Comparison of ENCODE assay signal across 22 cellular contexts in the genomic region with DNA sequence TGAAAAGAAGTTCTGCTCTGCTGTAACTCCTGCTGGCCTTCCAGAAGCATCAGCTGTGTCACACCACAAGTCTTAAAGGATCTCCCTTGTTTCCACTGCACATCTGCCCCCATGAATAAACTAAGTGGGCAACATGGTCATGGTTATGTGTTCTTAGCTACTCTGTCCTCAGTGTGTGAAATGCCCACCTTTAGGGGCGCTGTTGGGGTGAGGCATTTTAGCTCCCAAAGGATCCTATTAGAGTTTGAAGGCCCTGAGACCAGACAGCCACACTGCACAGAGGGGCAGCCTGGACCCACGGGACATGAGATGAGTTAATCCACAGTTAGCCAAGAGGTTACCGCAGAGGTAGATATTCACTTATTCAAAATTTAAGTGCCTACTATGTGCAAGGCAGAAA.
DNase-seq lines count a peak whose midpoint lies in the region; ATAC-seq and TF ChIP-seq lines count a peak whose summit lies in the region.
"Had no signal": no experiment of that assay in that cellular context is flagged by ENCODE, and none has a peak within 500 bp of the region (broad histone marks: within the 10 kb centered on the region; RNA-seq: fewer than 3 reads in every experiment).

No MANE protein-coding gene starts in this region.

- H3K4me1 ChIP-seq in Panc1 (ENCODE audit: control insufficient read depth, insufficient read depth, low read length) (no peaks in the 10 kb centered on the region), neural progenitor cell (no peaks in the 10 kb centered on the region), upper lobe of left lung (no peaks in the 10 kb centered on the region)

- in situ Hi-C loops in Panc1 (cut with HindIII; ENCODE audit: low pct_unique_long_range_greater_than_20kb, low sequenced_read_pairs), result no loop called here

- no peak overlapping the region for H3K27ac Mint-ChIP-seq in neural progenitor cell
- no peak overlapping the region for H3K27ac Mint-ChIP-seq in activated naive CD4-positive, alpha-beta T cell treated with anti-CD3 and anti-CD28 coated beads, Interleukin-2, amount 10 ng/mL, durations not matched to agents 7 days and 5 days
- H3K27ac Mint-ChIP-seq: T-helper 17 cell had no signal

- no peaks in the 10 kb centered on the region for H3K9me3 ChIP-seq in Panc1 (ENCODE audit: control insufficient read depth, insufficient read depth, low read depth, low read length)
- H3K9me3 ChIP-seq in neural progenitor cell (ENCODE audit: low read depth), result no peaks in the 10 kb centered on the region
- H3K9me3 ChIP-seq in upper lobe of left lung, result no peaks in the 10 kb centered on the region

- no peaks in the 10 kb centered on the region for H3F3A ChIP-seq in neural progenitor cell (ENCODE audit: low read depth)

- H3K4me3 ChIP-seq in Panc1 (ENCODE audit: low read depth in 2 of 2, low read length in 2 of 2) (no peak overlapping the region), neural progenitor cell (no peak overlapping the region), upper lobe of left lung (no peak overlapping the region)

- TF ChIP-seq POLR2A in upper lobe of left lung (IDR thresholded peaks at IDR 0.05), result no peak

- TF ChIP-seq CTCF in Panc1 (IDR thresholded peaks at IDR 0.05), result peak; percentile 27
- TF ChIP-seq CTCF in neural progenitor cell (IDR thresholded peaks at IDR 0.05), result peak; percentile 25
- no peak for TF ChIP-seq CTCF in upper lobe of left lung (IDR thresholded peaks at IDR 0.05)

- no peaks in the 10 kb centered on the region for H3K79me2 ChIP-seq in neural progenitor cell (ENCODE audit: low read depth)

- intact Hi-C loops in Panc1 (cut with micrococcal nuclease; ENCODE audit: unreplicated experiment), result no loop called here

- no peak overlapping the region for H3K9ac ChIP-seq in neural progenitor cell

- H3K27me3 Mint-ChIP-seq in neural progenitor cell (ENCODE audit: insufficient read depth, low read depth), result peaks cover 2% of the 10 kb centered on the region
- H3K27me3 Mint-ChIP-seq in activated naive CD4-positive, alpha-beta T cell treated with anti-CD3 and anti-CD28 coated beads, Interleukin-2, amount 10 ng/mL, durations not matched to agents 7 days and 5 days, result no peaks in the 10 kb centered on the region
- H3K27me3 Mint-ChIP-seq: T-helper 17 cell had no signal

- 84 to 86% methylated on average over 3 of the region's 3 CpGs for WGBS in upper lobe of left lung, 2 donors

- H3K36me3 Mint-ChIP-seq in neural progenitor cell, result no peaks in the 10 kb centered on the region
- no peaks in the 10 kb centered on the region for H3K36me3 Mint-ChIP-seq in activated naive CD4-positive, alpha-beta T cell treated with anti-CD3 and anti-CD28 coated beads, Interleukin-2, amount 10 ng/mL, durations not matched to agents 7 days and 5 days

- BruUV-seq in Panc1 (replicated peaks; lab: Mats Ljungman, UMichigan), result no TSS peak

- no peaks in the 10 kb centered on the region for H3K4me1 Mint-ChIP-seq in neural progenitor cell
- H3K4me1 Mint-ChIP-seq in activated naive CD4-positive, alpha-beta T cell treated with anti-CD3 and anti-CD28 coated beads, Interleukin-2, amount 10 ng/mL, durations not matched to agents 7 days and 5 days, result no peaks in the 10 kb centered on the region
- H3K4me1 Mint-ChIP-seq: T-helper 17 cell had no signal

- CTCF ChIA-PET in Panc1 (lab: Charles Lee), result no interaction called here
- CTCF ChIA-PET in activated naive CD4-positive, alpha-beta T cell treated with anti-CD3 and anti-CD28 coated beads, Interleukin-2, amount 10 ng/mL, durations not matched to agents 7 days and 5 days (lab: Charles Lee), result no interaction called here

- no peak overlapping the region for H2AFZ ChIP-seq in neural progenitor cell (replicated peaks)

- H3K27me3 ChIP-seq in Panc1 (ENCODE audit: control insufficient read depth, insufficient read depth, low read length), result no peaks in the 10 kb centered on the region; the same call in 1 of the 2 replicates
- H3K27me3 ChIP-seq in neural progenitor cell, result no peaks in the 10 kb centered on the region
- no peaks in the 10 kb centered on the region for H3K27me3 ChIP-seq in upper lobe of left lung

- peaks cover 8% of the 10 kb centered on the region for H3K9me3 Mint-ChIP-seq in neural progenitor cell
- H3K9me3 Mint-ChIP-seq in activated naive CD4-positive, alpha-beta T cell treated with anti-CD3 and anti-CD28 coated beads, Interleukin-2, amount 10 ng/mL, durations not matched to agents 7 days and 5 days, result peaks cover 4% of the 10 kb centered on the region

- no peak overlapping the region for H3K4me3 Mint-ChIP-seq in neural progenitor cell
- H3K4me3 Mint-ChIP-seq in activated naive CD4-positive, alpha-beta T cell treated with anti-CD3 and anti-CD28 coated beads, Interleukin-2, amount 10 ng/mL, durations not matched to agents 7 days and 5 days, result no peak overlapping the region
- H3K4me3 Mint-ChIP-seq: T-helper 17 cell had no signal

- H3K4me2 ChIP-seq in neural progenitor cell, result no peak overlapping the region

- peak; percentile 14 for DNase-seq in NCI-H82 (lab: John Stamatoyannopoulos, UW)
- DNase-seq in NCI-H82 treated with DMSO at 0.1 percent for 48 hours (lab: John Stamatoyannopoulos, UW; ENCODE audit: unreplicated experiment), result no peak
- DNase-seq in HT-29 (ENCODE audit: low spot score), result peak; percentile 9
- DNase-seq in Panc1 (ENCODE audit: low read depth, low spot score), result no peak
- DNase-seq in neural progenitor cell (ENCODE audit: low spot score), result no peak
- DNase-seq in mesenteric fat pad (ENCODE audit: low spot score), result no peak
- no peak for DNase-seq in activated naive CD4-positive, alpha-beta T cell treated with anti-CD3 and anti-CD28 coated beads, Interleukin-2, amount 10 ng/mL, durations not matched to agents 7 days and 5 days
- no peak for DNase-seq in upper lobe of left lung
- DNase-seq: 8988T; C1 segment of cervical spinal cord; COR-L47; DMS153; HCEC 1CT; Karpas-422; NCI-H1436; NCI-H2081; NCI-H2227 treated with DMSO at 0.1 percent for 48 hours; NCI-H526; NK-92 treated with Interleukin-12 subunit alpha and Interleukin-12 subunit beta, amount 100 ng/mL, for 24 hours; SIG-M5; T-helper 17 cell had no signal

- no peaks in the 10 kb centered on the region for H4K20me1 ChIP-seq in neural progenitor cell (ENCODE audit: low read depth)

- TF ChIP-seq EP300 in upper lobe of left lung (IDR thresholded peaks at IDR 0.05), result no peak

- H3K36me3 ChIP-seq in Panc1 (ENCODE audit: control insufficient read depth, insufficient read depth, low read length), result no peaks in the 10 kb centered on the region
- H3K36me3 ChIP-seq in neural progenitor cell, result no peaks in the 10 kb centered on the region
- H3K36me3 ChIP-seq in upper lobe of left lung, result no peaks in the 10 kb centered on the region

- ATAC-seq in Panc1 (no peak), upper lobe of left lung (ENCODE audit: low FRiP score in 2 of 2) (no peak)
- ATAC-seq: T-helper 17 cell had no signal

- H3K27ac ChIP-seq in Panc1 (ENCODE audit: low read length) (no peak overlapping the region), neural progenitor cell (no peak overlapping the region), upper lobe of left lung (no peak overlapping the region)
- H3K27ac ChIP-seq: HL-60 had no signal

- POLR2A ChIA-PET in Panc1 (lab: Charles Lee), result no interaction called here

Comparison
In these comparisons a context has a peak if more than half of its experiments do, and no peak if none do; other contexts are left out.
1. DNase-seq: peak in NCI-H82 (single experiment) and HT-29 (single experiment); none in NCI-H82 treated with DMSO at 0.1 percent for 48 hours (single experiment), Panc1 (single experiment), neural progenitor cell (single experiment), mesenteric fat pad (single experiment), activated naive CD4-positive, alpha-beta T cell treated with anti-CD3 and anti-CD28 coated beads, Interleukin-2, amount 10 ng/mL, durations not matched to agents 7 days and 5 days (single experiment) and upper lobe of left lung (0 of 2).
2. CTCF ChIP-seq: peak in Panc1 (single experiment) and neural progenitor cell (single experiment); none in upper lobe of left lung (0 of 6).